Comparison of ENCODE assay signal across 6 cellular contexts in genomic region chr1:62062087-62062486, GRCh38.
"Had no signal": no experiment of that assay in that cellular context is flagged by ENCODE, and none has a peak within 500 bp of the region (broad histone marks: within the 10 kb centered on the region; RNA-seq: fewer than 3 reads in every experiment).

No MANE protein-coding gene starts in this region.

- H3K4me3 ChIP-seq: GM23338, K562 had no signal

- DNase-seq: H9, HCEC 1CT, IMR-90 had no signal

- H3K9ac ChIP-seq: KMS-11 had no signal

- ATAC-seq: GM23338, K562 had no signal

- H3K27ac ChIP-seq: KMS-11 had no signal
